10 cellular contexts compared by ENCODE assay signal in the genomic region with DNA sequence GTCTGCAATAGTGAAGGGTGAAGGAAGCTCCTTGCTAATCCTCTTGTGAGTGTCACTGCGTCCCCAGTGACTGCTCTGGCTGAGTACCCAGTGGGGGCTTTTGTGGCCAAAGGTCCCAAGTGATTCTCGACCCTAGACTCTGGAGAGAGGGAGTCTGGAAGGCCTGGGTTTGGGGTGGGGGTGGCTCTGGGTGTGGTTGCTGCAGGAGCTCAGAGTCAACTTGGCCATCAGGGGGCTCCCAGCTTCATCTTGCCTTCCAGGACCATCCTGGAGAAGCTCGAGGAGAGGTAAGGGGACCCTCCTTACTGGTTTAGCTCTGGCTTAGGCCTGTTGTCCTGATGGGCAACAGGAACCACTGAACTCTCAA. TPM values are rescaled to one million over a fixed set of nuclear protein-coding genes. Genes with fewer than 3 reads are reported as not detected.
DNase-seq lines count a peak whose midpoint lies in the region; TF ChIP-seq lines count a peak whose summit lies in the region.
"Had no signal": no experiment of that assay in that cellular context is flagged by ENCODE, and none has a peak within 500 bp of the region (broad histone marks: within the 10 kb centered on the region; RNA-seq: fewer than 3 reads in every experiment).

No MANE protein-coding gene starts in this region.

- H3K9ac ChIP-seq in Karpas-422 (ENCODE audit: low read length) (peak overlapping the region; percentile 93), colonic mucosa (ENCODE audit: low read depth in 2 of 2, low read length in 2 of 2) (peak overlapping the region; percentile 50 to 59)

- H3K27ac ChIP-seq in DOHH2 (ENCODE audit: low read depth, low read length) (peak overlapping the region; percentile 93), Karpas-422 (ENCODE audit: low read length) (peak overlapping the region; percentile 78), colonic mucosa (peak overlapping the region; percentile 47), tibial artery (no peak overlapping the region)
- H3K27ac ChIP-seq: VCaP had no signal

- TF ChIP-seq CTCF in DOHH2 (IDR thresholded peaks at IDR 0.05; ENCODE audit: low read depth, low read length, poor library complexity, severe bottlenecking) (peak; percentile 70), colonic mucosa (IDR thresholded peaks at IDR 0.05) (no peak), tibial artery (IDR thresholded peaks at IDR 0.05) (no peak)

- H3K79me2 ChIP-seq in DOHH2 (ENCODE audit: control insufficient read depth, low read length) (peaks cover 62% of the 10 kb centered on the region), Karpas-422 (ENCODE audit: low read length) (peaks cover 56% of the 10 kb centered on the region)

- H4K20me1 ChIP-seq in DOHH2 (ENCODE audit: control insufficient read depth, insufficient read depth, low read depth, low read length) (peaks cover 35% of the 10 kb centered on the region), Karpas-422 (ENCODE audit: insufficient read depth, low read depth, low read length) (peaks cover 13% of the 10 kb centered on the region; the same call in 1 of the 2 replicates)

- H3K4me1 ChIP-seq in DOHH2 (ENCODE audit: control insufficient read depth, low read length) (peaks cover 33% of the 10 kb centered on the region), Karpas-422 (ENCODE audit: low read length) (peaks cover 24% of the 10 kb centered on the region), colonic mucosa (no peaks in the 10 kb centered on the region), tibial artery (no peaks in the 10 kb centered on the region)

- H3K9me3 ChIP-seq in DOHH2 (ENCODE audit: control insufficient read depth, insufficient read depth, low read length) (no peaks in the 10 kb centered on the region), Karpas-422 (ENCODE audit: low read length) (no peaks in the 10 kb centered on the region), colonic mucosa (no peaks in the 10 kb centered on the region), tibial artery (no peaks in the 10 kb centered on the region)

- H3K9me2 ChIP-seq in DOHH2 (replicated peaks; ENCODE audit: control insufficient read depth, low read length) (no peaks in the 10 kb centered on the region), Karpas-422 (replicated peaks; ENCODE audit: insufficient read depth, low read length) (no peaks in the 10 kb centered on the region)

- H3K36me3 ChIP-seq in DOHH2 (ENCODE audit: control insufficient read depth, low read length) (peaks cover 51% of the 10 kb centered on the region), Karpas-422 (ENCODE audit: insufficient read depth, low read length) (peaks cover 9% of the 10 kb centered on the region; the same call in 1 of the 2 replicates), colonic mucosa (no peaks in the 10 kb centered on the region), tibial artery (no peaks in the 10 kb centered on the region)

- H3K4me3 ChIP-seq in DOHH2 (ENCODE audit: low read length), result peak overlapping the region; percentile 97
- H3K4me3 ChIP-seq in Karpas-422 (ENCODE audit: low read length), result peak overlapping the region; percentile 92
- peak overlapping the region; percentile 27 for H3K4me3 ChIP-seq in colonic mucosa
- peak overlapping the region in 1 of 2 donors; percentile 28 for H3K4me3 ChIP-seq in tibial artery

- H3K4me2 ChIP-seq in DOHH2 (ENCODE audit: low read length), result peak overlapping the region; percentile 100
- peak overlapping the region; percentile 80 for H3K4me2 ChIP-seq in Karpas-422 (ENCODE audit: low read depth, low read length, poor library complexity, severe bottlenecking)

- H3K27me3 ChIP-seq in DOHH2 (ENCODE audit: control insufficient read depth, low read length), result no peaks in the 10 kb centered on the region
- no peaks in the 10 kb centered on the region for H3K27me3 ChIP-seq in Karpas-422 (ENCODE audit: low read length)
- H3K27me3 ChIP-seq in colonic mucosa, result no peaks in the 10 kb centered on the region
- H3K27me3 ChIP-seq in tibial artery, result no peaks in the 10 kb centered on the region

- intact Hi-C loops in colonic mucosa (cut with DNase I), result no loop called here
- intact Hi-C loops in posterior vena cava (cut with DNase I), result no loop called here
- intact Hi-C loops in tibial artery (cut with DNase I; ENCODE audit: low total_unique reads), result no loop called here

- peak; percentile 64 for DNase-seq in Karpas-422
- DNase-seq in colonic mucosa, result no peak
- DNase-seq in posterior vena cava (ENCODE audit: low spot score), result peak; percentile 67
- no peak for DNase-seq in KG1 (lab: John Stamatoyannopoulos, UW)
- no peak for DNase-seq in NCI-H1417 (lab: John Stamatoyannopoulos, UW)
- no peak for DNase-seq in tibial artery
- DNase-seq in G401 (ENCODE audit: low spot score), result no peak

- peaks cover 11% of the 10 kb centered on the region for H3F3A ChIP-seq in DOHH2 (ENCODE audit: control insufficient read depth, insufficient read depth)

- H2AFZ ChIP-seq in Karpas-422 (ENCODE audit: low read length), result peak overlapping the region; percentile 3; the same call in 1 of the 2 replicates

- in situ Hi-C loops in G401 (cut with HindIII; ENCODE audit: low sequenced_read_pairs), result no loop called here

RNA-seq across cellular contexts. Expression of gene PSD4, which starts 0.6 kb away (rescaled TPM):
- 43.3 and 85.3 TPM in 2 replicates for total RNA-seq in Karpas-422 (2014; rRNA removed; shearing (Covaris generic); ENCODE audit: low replicate concordance)
- total RNA-seq in colonic mucosa (10 to 100 TPM; 36.5 to 50.6 TPM), posterior vena cava (10 to 100 TPM in 1 of 2 donors, 1 to 10 TPM in 1; 5.8 to 10.5 TPM)
- 0.25 TPM in 1 of 2 replicates, not detected in the other for total RNA-seq in G401 (2014; rRNA removed; shearing (Covaris generic))

RNA-seq across cellular contexts. Expression of gene IL1RN, which starts 47.0 kb away (rescaled TPM):
- total RNA-seq in Karpas-422 (2014; rRNA removed; shearing (Covaris generic); ENCODE audit: low replicate concordance), result not detected in 2 replicates
- 1 to 10 TPM; 1.5 to 6.0 TPM for total RNA-seq in colonic mucosa
- total RNA-seq in posterior vena cava, result 1 to 10 TPM; 1.7 to 3.0 TPM
- not detected in 2 replicates for total RNA-seq in G401 (2014; rRNA removed; shearing (Covaris generic))
- total RNA-seq: LHCN-M2 had no signal

Comparison
In these comparisons a context has a peak if more than half of its experiments do, and no peak if none do; other contexts are left out.
1. H3K27ac ChIP-seq: peak in DOHH2 (single experiment), Karpas-422 (single experiment) and colonic mucosa (single experiment); none in tibial artery (0 of 2).
2. DNase-seq: peak in Karpas-422 (single experiment) and posterior vena cava (single experiment); none in colonic mucosa (single experiment), KG1 (single experiment), NCI-H1417 (0 of 3), tibial artery (0 of 2) and G401 (single experiment).